ENCODE assay signal across 14 cellular contexts in the genomic region with DNA sequence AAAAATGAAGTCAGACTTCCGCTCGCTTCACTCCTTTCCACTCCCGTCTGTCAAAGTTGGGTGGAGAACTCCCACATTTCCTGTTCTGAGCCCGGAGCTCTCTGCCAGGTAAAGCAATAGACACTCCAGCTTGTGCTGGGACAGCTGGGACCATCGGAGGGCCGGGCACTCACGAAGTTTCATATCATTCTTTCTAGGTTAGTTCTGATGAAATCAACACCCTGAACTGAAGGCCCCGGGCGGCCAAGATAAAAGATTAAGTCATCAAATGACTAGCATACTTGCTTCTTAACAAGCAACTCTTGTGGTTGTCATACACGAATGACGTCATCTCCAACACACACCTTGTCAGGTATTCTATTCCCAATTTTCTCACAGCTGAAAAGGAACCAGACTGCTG. TPM values are rescaled to one million over a fixed set of nuclear protein-coding genes. Genes with fewer than 3 reads are reported as not detected.
DNase-seq lines count a peak whose midpoint lies in the region; ATAC-seq, FAIRE-seq and TF ChIP-seq lines count a peak whose summit lies in the region.
"Had no signal": no experiment of that assay in that cellular context is flagged by ENCODE, and none has a peak within 500 bp of the region (broad histone marks: within the 10 kb centered on the region; RNA-seq: fewer than 3 reads in every experiment).

No MANE protein-coding gene starts in this region.

- H3K4me1 Mint-ChIP-seq in type B pancreatic cell (ENCODE audit: unreplicated experiment) (peaks cover 27% of the 10 kb centered on the region), osteocyte (ENCODE audit: unreplicated experiment) (peaks cover 13% of the 10 kb centered on the region)

- TF ChIP-seq CTCF in PC-3 (conservative IDR thresholded peaks at IDR 0.05; ENCODE audit: low read depth, low read length) (no peak), breast epithelium (IDR thresholded peaks at IDR 0.05) (no peak), keratinocyte (optimal IDR thresholded peaks at IDR 0.05 in 1 of 3, IDR thresholded peaks at IDR 0.05 in 1 of 3, conservative IDR thresholded peaks at IDR 0.05 in 1 of 3; ENCODE audit: extremely low read depth in 1 of 3, insufficient read depth in 2 of 3, low read length in 3 of 3) (no peak), type B pancreatic cell (conservative IDR thresholded peaks at IDR 0.05) (no peak), osteocyte (IDR thresholded peaks at IDR 0.05) (no peak)

- H3K9ac ChIP-seq in PC-3 (ENCODE audit: low read length) (no peak overlapping the region), keratinocyte (ENCODE audit: control insufficient read depth, extremely low read depth, insufficient read depth, low read length) (peak overlapping the region; percentile 48)

- TF ChIP-seq POLR2A in breast epithelium (IDR thresholded peaks at IDR 0.05) = no peak

- peaks cover 9% of the 10 kb centered on the region for H3K36me3 Mint-ChIP-seq in type B pancreatic cell
- H3K36me3 Mint-ChIP-seq in osteocyte (ENCODE audit: unreplicated experiment) = no peaks in the 10 kb centered on the region
- H3K36me3 Mint-ChIP-seq: CD8-positive, alpha-beta T cell had no signal

- no peaks in the 10 kb centered on the region for H3K36me3 ChIP-seq in PC-3 (ENCODE audit: low read depth, low read length)
- no peaks in the 10 kb centered on the region for H3K36me3 ChIP-seq in breast epithelium
- no peaks in the 10 kb centered on the region for H3K36me3 ChIP-seq in keratinocyte (ENCODE audit: control insufficient read depth in 2 of 2, extremely low read depth in 1 of 2, insufficient read depth in 2 of 2, low read length in 2 of 2)
- H3K36me3 ChIP-seq: adrenal gland had no signal

- H3K4me3 ChIP-seq in PC-3 (ENCODE audit: low read length) = no peak overlapping the region
- H3K4me3 ChIP-seq in breast epithelium = no peak overlapping the region
- peak overlapping the region in 2 of 3 experiments; percentile 4 to 12 for H3K4me3 ChIP-seq in keratinocyte (ENCODE audit: control insufficient read depth in 2 of 3, extremely low read depth in 1 of 3, insufficient read depth in 2 of 3, low read depth in 1 of 3, low read length in 3 of 3)
- H3K4me3 ChIP-seq: adrenal gland had no signal

- H3K4me3 Mint-ChIP-seq in type B pancreatic cell (peak overlapping the region; percentile 73), osteocyte (ENCODE audit: unreplicated experiment) (no peak overlapping the region)
- H3K4me3 Mint-ChIP-seq: CD8-positive, alpha-beta T cell had no signal

- CTCF ChIA-PET in PC-3 (lab: Charles Lee) = no interaction called here

- H3K9me3 ChIP-seq in PC-3 (ENCODE audit: low read length) (no peaks in the 10 kb centered on the region), breast epithelium (no peaks in the 10 kb centered on the region), keratinocyte (ENCODE audit: control insufficient read depth, low read depth, low read length) (no peaks in the 10 kb centered on the region)
- H3K9me3 ChIP-seq: adrenal gland had no signal

- dilution Hi-C loops in keratinocyte (cut with MboI; ENCODE audit: extremely low pct_ligation_motif_present, low sequenced_read_pairs) = no loop called here

- H3K27me3 Mint-ChIP-seq in type B pancreatic cell (no peaks in the 10 kb centered on the region), osteocyte (ENCODE audit: unreplicated experiment) (no peaks in the 10 kb centered on the region)

- POLR2A ChIA-PET in PC-3 (lab: Charles Lee; ENCODE audit: unreplicated experiment) = no interaction called here

- H3K27ac ChIP-seq in PC-3 (ENCODE audit: low read length) (no peak overlapping the region), breast epithelium (peak overlapping the region; percentile 50 to 64), keratinocyte (ENCODE audit: control insufficient read depth, insufficient read depth, low read length) (peak overlapping the region; percentile 32)
- H3K27ac ChIP-seq: adrenal gland, VCaP had no signal

- no peaks in the 10 kb centered on the region for H3K9me1 ChIP-seq in keratinocyte (ENCODE audit: control insufficient read depth, extremely low read depth, insufficient read depth, low read length)

- no TSS peak for BruUV-seq in PC-3 (replicated peaks; lab: Mats Ljungman, UMichigan)

- H4K20me1 ChIP-seq in PC-3 (ENCODE audit: low read length) (no peaks in the 10 kb centered on the region), keratinocyte (ENCODE audit: control insufficient read depth, extremely low read depth, insufficient read depth, low read length) (no peaks in the 10 kb centered on the region)

- peak; percentile 96 for FAIRE-seq in keratinocyte (lab: Jason Lieb, UNC)

- H3K79me2 ChIP-seq in PC-3 (ENCODE audit: low read length) = no peaks in the 10 kb centered on the region
- H3K79me2 ChIP-seq in keratinocyte (ENCODE audit: control insufficient read depth, insufficient read depth, low read length) = peaks cover 5% of the 10 kb centered on the region

- H3F3A ChIP-seq in PC-3 (ENCODE audit: low read length, unreplicated experiment) = no peaks in the 10 kb centered on the region

- no peak for ATAC-seq in PC-3
- ATAC-seq in GM19395 (IDR thresholded peaks at IDR 0.05; ENCODE audit: unreplicated experiment) = no peak
- ATAC-seq: CD8-positive, alpha-beta T cell had no signal

- H3K4me2 ChIP-seq in PC-3 (ENCODE audit: low read length) (no peak overlapping the region), keratinocyte (ENCODE audit: control insufficient read depth, extremely low read depth, insufficient read depth, low read depth, low read length) (peak overlapping the region; percentile 45)

- DNase-seq in PC-3 (peak; percentile 18), breast epithelium (ENCODE audit: low spot score in 2 of 2) (peak in 1 of 2 donors; percentile 35), keratinocyte (ENCODE audit: low read depth, low spot score) (peak; percentile 89), type B pancreatic cell (ENCODE audit: extremely low spot score, unreplicated experiment) (no peak), NCI-H2227 (lab: John Stamatoyannopoulos, UW; ENCODE audit: unreplicated experiment) (no peak), osteocyte (ENCODE audit: extremely low spot score, unreplicated experiment) (no peak)
- DNase-seq: activated T-cell treated with anti-CD3 and anti-CD28 coated beads for 4 hours; adrenal gland; CD8-positive, alpha-beta T cell; effector CD8-positive, alpha-beta T cell; NCI-H510A had no signal

- H3K27ac Mint-ChIP-seq in type B pancreatic cell (peak overlapping the region; percentile 95), osteocyte (ENCODE audit: unreplicated experiment) (no peak overlapping the region)
- H3K27ac Mint-ChIP-seq: CD8-positive, alpha-beta T cell had no signal

- H3K27me3 ChIP-seq in PC-3 (ENCODE audit: low read length) (no peaks in the 10 kb centered on the region), breast epithelium (no peaks in the 10 kb centered on the region), keratinocyte (ENCODE audit: control insufficient read depth, extremely low read depth, insufficient read depth, low read length) (no peaks in the 10 kb centered on the region)
- H3K27me3 ChIP-seq: adrenal gland had no signal

- H3K9me2 ChIP-seq in PC-3 (replicated peaks; ENCODE audit: low read length) = no peaks in the 10 kb centered on the region

- intact Hi-C loops in PC-3 (cut with micrococcal nuclease) (no loop called here), breast epithelium (cut with DNase I; ENCODE audit: low total_unique reads) (no loop called here)

- H3K4me1 ChIP-seq in PC-3 (ENCODE audit: insufficient read depth, low read length) (peaks cover 7% of the 10 kb centered on the region), breast epithelium (peaks cover 0 to 7% of the 10 kb centered on the region in 2 donors), keratinocyte (ENCODE audit: control insufficient read depth, extremely low read depth, insufficient read depth, low read length) (peaks cover 33% of the 10 kb centered on the region)

- H3K9me3 Mint-ChIP-seq in type B pancreatic cell (no peaks in the 10 kb centered on the region), osteocyte (ENCODE audit: unreplicated experiment) (no peaks in the 10 kb centered on the region)
- H3K9me3 Mint-ChIP-seq: CD8-positive, alpha-beta T cell had no signal

- H2AFZ ChIP-seq in PC-3 (ENCODE audit: low read length) = no peak overlapping the region
- no peak overlapping the region for H2AFZ ChIP-seq in keratinocyte (ENCODE audit: control insufficient read depth, low read length)

RNA-seq across cellular contexts. Expression of gene MAGI1, which starts 42.1 kb away (rescaled TPM):
- total RNA-seq in PC-3 (2014; rRNA removed) = 8.9 and 12.7 TPM in 2 replicates
- total RNA-seq in breast epithelium = 10 to 100 TPM; 22.1 to 94.4 (median 70.5) TPM
- polyA plus RNA-seq in keratinocyte = 8.0 to 11.2 TPM (median 10.9 TPM) in 3 replicates
- 4.3 TPM for polyA plus RNA-seq in keratinocyte (2011; ENCODE audit: low read depth)
- polyA plus RNA-seq in keratinocyte (2011; cell fraction: cytosol; rRNA removed) = 8.1 and 13.1 TPM in 2 replicates
- polyA plus RNA-seq in keratinocyte (2011; cell fraction: nucleus; rRNA removed) = 23.1 and 23.6 TPM in 2 replicates
- polyA plus RNA-seq in keratinocyte (2012; ENCODE audit: low replicate concordance) = 4.1 and 10.0 TPM in 2 replicates
- 16.3 to 30.6 TPM (median 20.1 TPM) in 3 replicates for polyA minus RNA-seq in keratinocyte
- 11.1 TPM for polyA minus RNA-seq in keratinocyte (2011; cell fraction: cytosol; rRNA and poly(A)+ RNA removed)
- polyA minus RNA-seq in keratinocyte (2011; cell fraction: nucleus; rRNA and poly(A)+ RNA removed) = 23.2 and 46.6 TPM in 2 replicates
- total RNA-seq in type B pancreatic cell (ENCODE audit: low replicate concordance) = 46.1 and 53.1 TPM in 2 replicates
- total RNA-seq in osteocyte = 20.1 and 21.9 TPM in 2 replicates
- total RNA-seq: CD8-positive, alpha-beta T cell; mononuclear cell had no signal

Comparison
In these comparisons a context has a peak if more than half of its experiments do, and no peak if none do; other contexts are left out.
1. DNase-seq: peak in PC-3 (single experiment) and keratinocyte (single experiment); none in type B pancreatic cell (single experiment), NCI-H2227 (single experiment) and osteocyte (single experiment).
2. H3K4me3 ChIP-seq: peak in keratinocyte (2 of 3); none in PC-3 (single experiment) and breast epithelium (0 of 3).